Comparison of ENCODE assay signal across 24 cellular contexts in the genomic region with DNA sequence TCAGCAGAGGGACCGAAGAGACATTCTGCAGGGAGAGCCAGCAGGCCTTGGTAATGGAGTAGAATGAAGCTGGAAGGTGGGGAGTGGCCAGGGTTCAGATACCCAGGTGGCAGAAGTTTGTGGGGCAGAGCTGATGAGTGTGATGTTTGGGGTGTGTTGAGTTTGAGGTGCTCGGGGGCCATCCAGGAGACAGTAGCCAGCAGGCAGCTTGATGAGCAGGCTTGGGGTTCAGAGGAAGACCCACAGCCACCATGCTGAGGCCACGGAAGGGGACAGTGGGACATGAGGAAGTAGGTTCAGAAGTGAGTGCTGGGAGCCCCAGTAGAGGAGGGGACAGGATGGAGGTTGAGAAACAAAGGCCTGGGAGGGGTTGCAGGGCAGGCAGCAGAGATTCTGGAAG. TPM values are rescaled to one million over a fixed set of nuclear protein-coding genes. Genes with fewer than 3 reads are reported as not detected.
"Had no signal": no experiment of that assay in that cellular context is flagged by ENCODE, and none has a peak within 500 bp of the region (broad histone marks: within the 10 kb centered on the region; RNA-seq: fewer than 3 reads in every experiment).

No MANE protein-coding gene starts in this region.

- H3K27ac ChIP-seq: ascending aorta, body of pancreas had no signal

- H3K27me3 ChIP-seq: ascending aorta, body of pancreas had no signal

- H3K9me3 Mint-ChIP-seq: activated B cell treated with CpG ODN at 0.5 μM for 24 hours; activated CD4-positive, alpha-beta T cell treated with anti-CD3 and anti-CD28 coated beads, Interleukin-2, amount 10 ng/mL, durations not matched to agents 24 days and 14 days; activated naive CD4-positive, alpha-beta T cell treated with anti-CD3 and anti-CD28 coated beads, Interleukin-2, amount 50 U/mL, for 24 hours; activated T-cell treated with anti-CD3 and anti-CD28 coated beads, Interleukin-2, amount 50 U/mL, for 24 hours; activated T-helper 1 cell treated with anti-CD3 and anti-CD28 coated beads, Interleukin-12 subunit alpha, Interleukin-12 subunit beta, Interleukin-2, Interleukin-4 antibody, amounts not matched to agents 30 ng/mL and 10 ng/mL and 1 ng/mL, durations not matched to agents 14 hours and 24 hours and 36 hours had no signal

- H3K4me3 ChIP-seq: ascending aorta, body of pancreas, MG63 had no signal

- ATAC-seq: activated CD8-positive, alpha-beta memory T cell treated with anti-CD3 and anti-CD28 coated beads, Interleukin-2, amount 10 ng/mL, durations not matched to agents 7 days and 5 days; body of pancreas; T-helper 17 cell had no signal

- H3K36me3 ChIP-seq: ascending aorta, MG63 had no signal

- H3K36me3 Mint-ChIP-seq: activated CD8-positive, alpha-beta memory T cell treated with anti-CD3 and anti-CD28 coated beads, Interleukin-2, amount 10 ng/mL, durations not matched to agents 7 days and 5 days; activated naive CD4-positive, alpha-beta T cell treated with anti-CD3 and anti-CD28 coated beads, Interleukin-2, amount 50 U/mL, for 24 hours had no signal

- H3K9me3 ChIP-seq: ascending aorta, body of pancreas, MG63 had no signal

- DNase-seq: activated B cell treated with CpG ODN at 0.5 μM for 24 hours; activated CD4-positive, alpha-beta T cell treated with anti-CD3 and anti-CD28 coated beads for 1 hour; activated CD4-positive, alpha-beta T cell treated with anti-CD3 and anti-CD28 coated beads, Interleukin-2, amount 10 ng/mL, durations not matched to agents 24 days and 14 days; activated CD4-positive, alpha-beta T cell treated with anti-CD3 and anti-CD28 coated beads, Interleukin-2, amount 50 U/mL, for 48 hours; activated CD8-positive, alpha-beta memory T cell treated with anti-CD3 and anti-CD28 coated beads, Interleukin-2, amount 10 ng/mL, durations not matched to agents 7 days and 5 days; activated effector memory CD4-positive, alpha-beta T cell treated with Interleukin-2 at 50 U/mL for 16 hours; activated naive CD4-positive, alpha-beta T cell; activated T-cell treated with anti-CD3 and anti-CD28 coated beads, Interleukin-2, amount 50 U/mL, for 24 hours; body of pancreas; MG63; NCI-H1105 treated with DMSO at 0.1 percent for 48 hours; NCI-H1436 treated with DMSO at 0.1 percent for 48 hours; NCI-H187; NCI-H2081; NCI-H524; RPMI8226; SHP77; T-helper 17 cell; T-helper 9 cell had no signal

- H3K27ac Mint-ChIP-seq: activated B cell treated with CpG ODN at 0.5 μM for 24 hours; activated CD4-positive, alpha-beta T cell treated with anti-CD3 and anti-CD28 coated beads, Interleukin-2, amount 10 ng/mL, durations not matched to agents 24 days and 14 days; activated CD8-positive, alpha-beta memory T cell treated with anti-CD3 and anti-CD28 coated beads, Interleukin-2, amount 10 ng/mL, durations not matched to agents 7 days and 5 days; activated naive CD4-positive, alpha-beta T cell treated with anti-CD3 and anti-CD28 coated beads, Interleukin-2, amount 50 U/mL, for 24 hours; activated T-cell treated with anti-CD3 and anti-CD28 coated beads, Interleukin-2, amount 50 U/mL, for 24 hours; activated T-helper 1 cell treated with anti-CD3 and anti-CD28 coated beads, Interleukin-12 subunit alpha, Interleukin-12 subunit beta, Interleukin-2, Interleukin-4 antibody, amounts not matched to agents 30 ng/mL and 10 ng/mL and 1 ng/mL, durations not matched to agents 14 hours and 24 hours and 36 hours; T-helper 17 cell had no signal

- H3K4me3 Mint-ChIP-seq: activated B cell treated with CpG ODN at 0.5 μM for 24 hours; activated CD4-positive, alpha-beta T cell treated with anti-CD3 and anti-CD28 coated beads, Interleukin-2, amount 10 ng/mL, durations not matched to agents 24 days and 14 days; activated CD8-positive, alpha-beta memory T cell treated with anti-CD3 and anti-CD28 coated beads, Interleukin-2, amount 10 ng/mL, durations not matched to agents 7 days and 5 days; activated naive CD4-positive, alpha-beta T cell treated with anti-CD3 and anti-CD28 coated beads, Interleukin-2, amount 50 U/mL, for 24 hours; activated T-cell treated with anti-CD3 and anti-CD28 coated beads, Interleukin-2, amount 50 U/mL, for 24 hours; activated T-helper 1 cell treated with anti-CD3 and anti-CD28 coated beads, Interleukin-12 subunit alpha, Interleukin-12 subunit beta, Interleukin-2, Interleukin-4 antibody, amounts not matched to agents 30 ng/mL and 10 ng/mL and 1 ng/mL, durations not matched to agents 14 hours and 24 hours and 36 hours; T-helper 17 cell had no signal

RNA-seq across cellular contexts. Expression of gene FOXS1, which starts 11.1 kb away (rescaled TPM):
- total RNA-seq: activated B cell treated with CpG ODN at 0.5 μM for 24 hours; activated CD4-positive, alpha-beta T cell treated with anti-CD3 and anti-CD28 coated beads, Interleukin-2, amount 10 ng/mL, durations not matched to agents 24 days and 14 days; activated CD8-positive, alpha-beta memory T cell treated with anti-CD3 and anti-CD28 coated beads, Interleukin-2, amount 10 ng/mL, durations not matched to agents 7 days and 5 days; activated T-helper 1 cell treated with anti-CD3 and anti-CD28 coated beads, Interleukin-12 subunit alpha, Interleukin-12 subunit beta, Interleukin-2, Interleukin-4 antibody, amounts not matched to agents 30 ng/mL and 10 ng/mL and 1 ng/mL, durations not matched to agents 14 hours and 24 hours and 36 hours; bronchial epithelial cell; OCI-LY7; T-helper 17 cell had no signal

RNA-seq across cellular contexts. Expression of gene DUSP15, which starts 13.8 kb away (rescaled TPM):
- total RNA-seq: activated CD4-positive, alpha-beta T cell treated with anti-CD3 and anti-CD28 coated beads, Interleukin-2, amount 10 ng/mL, durations not matched to agents 24 days and 14 days; activated CD8-positive, alpha-beta memory T cell treated with anti-CD3 and anti-CD28 coated beads, Interleukin-2, amount 10 ng/mL, durations not matched to agents 7 days and 5 days; activated T-helper 1 cell treated with anti-CD3 and anti-CD28 coated beads, Interleukin-12 subunit alpha, Interleukin-12 subunit beta, Interleukin-2, Interleukin-4 antibody, amounts not matched to agents 30 ng/mL and 10 ng/mL and 1 ng/mL, durations not matched to agents 14 hours and 24 hours and 36 hours; bronchial epithelial cell; T-helper 17 cell had no signal

RNA-seq across cellular contexts. Expression of gene TTLL9, which starts 13.9 kb away (rescaled TPM):
- total RNA-seq: activated CD4-positive, alpha-beta T cell treated with anti-CD3 and anti-CD28 coated beads, Interleukin-2, amount 10 ng/mL, durations not matched to agents 24 days and 14 days; activated CD8-positive, alpha-beta memory T cell treated with anti-CD3 and anti-CD28 coated beads, Interleukin-2, amount 10 ng/mL, durations not matched to agents 7 days and 5 days; activated T-helper 1 cell treated with anti-CD3 and anti-CD28 coated beads, Interleukin-12 subunit alpha, Interleukin-12 subunit beta, Interleukin-2, Interleukin-4 antibody, amounts not matched to agents 30 ng/mL and 10 ng/mL and 1 ng/mL, durations not matched to agents 14 hours and 24 hours and 36 hours; ascending aorta; bronchial epithelial cell; OCI-LY7; T-helper 17 cell had no signal

RNA-seq across cellular contexts. Expression of gene MYLK2, which starts 37.4 kb away (rescaled TPM):
- total RNA-seq: activated B cell treated with CpG ODN at 0.5 μM for 24 hours, ascending aorta, bronchial epithelial cell, T-helper 17 cell had no signal
